13 cellular contexts compared by ENCODE assay signal in genomic region chr9:106421772-106422171, GRCh38.
A peak's percentile ranks its signal among the peaks of the same experiment; 100 is the strongest.
DNase-seq lines count a peak whose midpoint lies in the region; ATAC-seq and TF ChIP-seq lines count a peak whose summit lies in the region.
"Had no signal": no experiment of that assay in that cellular context is flagged by ENCODE, and none has a peak within 500 bp of the region (broad histone marks: within the 10 kb centered on the region; RNA-seq: fewer than 3 reads in every experiment).

No MANE protein-coding gene starts in this region.

- 88 to 98% (median 93%) methylated on average over 3 of the region's 3 CpGs for WGBS in heart left ventricle, 4 donors
- WGBS in spleen, 5 donors = 63 to 85% (median 67%) methylated on average over 3 of the region's 3 CpGs

- no peaks in the 10 kb centered on the region for H3K9me3 ChIP-seq in upper lobe of right lung
- no peaks in the 10 kb centered on the region for H3K9me3 ChIP-seq in heart left ventricle
- no peaks in the 10 kb centered on the region for H3K9me3 ChIP-seq in spleen

- H3K4me3 Mint-ChIP-seq in mesothelial cell of epicardium = no peak overlapping the region
- H3K4me3 Mint-ChIP-seq: activated naive CD8-positive, alpha-beta T cell treated with anti-CD3 and anti-CD28 coated beads, Interleukin-2, amount 10 ng/mL, durations not matched to agents 7 days and 5 days; stimulated activated naive CD8-positive, alpha-beta T cell treated with anti-CD3 and anti-CD28 coated beads, Interleukin-15, Interleukin-2, amounts not matched to agents 100 ng/mL and 50 ng/mL, for 24 hours had no signal

- ATAC-seq in GM18867 (IDR thresholded peaks at IDR 0.05; ENCODE audit: unreplicated experiment) (peak; percentile 48), HG02588 (IDR thresholded peaks at IDR 0.05; ENCODE audit: unreplicated experiment) (peak; percentile 45), HG03521 (IDR thresholded peaks at IDR 0.05; ENCODE audit: unreplicated experiment) (peak; percentile 36), upper lobe of right lung (no peak), heart left ventricle (no peak), GM18520 (IDR thresholded peaks at IDR 0.05; ENCODE audit: unreplicated experiment) (no peak)

- H3K36me3 Mint-ChIP-seq in mesothelial cell of epicardium = no peaks in the 10 kb centered on the region
- H3K36me3 Mint-ChIP-seq: activated naive CD8-positive, alpha-beta T cell treated with anti-CD3 and anti-CD28 coated beads, Interleukin-2, amount 10 ng/mL, durations not matched to agents 7 days and 5 days had no signal

- H3K27ac ChIP-seq in upper lobe of right lung (no peak overlapping the region), heart left ventricle (no peak overlapping the region), spleen (no peak overlapping the region)

- TF ChIP-seq CTCF in mesothelial cell of epicardium (IDR thresholded peaks at IDR 0.05; ENCODE audit: unreplicated experiment) = no peak
- TF ChIP-seq CTCF in upper lobe of right lung (IDR thresholded peaks at IDR 0.05) = no peak
- no peak for TF ChIP-seq CTCF in heart left ventricle (IDR thresholded peaks at IDR 0.05)
- TF ChIP-seq CTCF in spleen (IDR thresholded peaks at IDR 0.05 in 8 of 11, conservative IDR thresholded peaks at IDR 0.05 in 3 of 11) = no peak

- H3K9me3 Mint-ChIP-seq in mesothelial cell of epicardium = no peaks in the 10 kb centered on the region
- H3K9me3 Mint-ChIP-seq: activated naive CD8-positive, alpha-beta T cell treated with anti-CD3 and anti-CD28 coated beads, Interleukin-2, amount 10 ng/mL, durations not matched to agents 7 days and 5 days; stimulated activated naive CD8-positive, alpha-beta T cell treated with anti-CD3 and anti-CD28 coated beads, Interleukin-15, Interleukin-2, amounts not matched to agents 100 ng/mL and 50 ng/mL, for 24 hours had no signal

- peaks cover 31% of the 10 kb centered on the region for H3K4me1 Mint-ChIP-seq in mesothelial cell of epicardium

- intact Hi-C loops in upper lobe of right lung (cut with DNase I) (no loop called here), heart left ventricle (cut with DNase I) (no loop called here), spleen (cut with DNase I; ENCODE audit: low total_unique reads) (no loop called here)

- no peaks in the 10 kb centered on the region for H3K4me1 ChIP-seq in upper lobe of right lung
- peaks cover 0 to 6% (median 0%) of the 10 kb centered on the region in 12 donors for H3K4me1 ChIP-seq in heart left ventricle
- no peaks in the 10 kb centered on the region for H3K4me1 ChIP-seq in spleen

- H3K27me3 ChIP-seq in upper lobe of right lung (no peaks in the 10 kb centered on the region), heart left ventricle (no peaks in the 10 kb centered on the region), spleen (replicated peaks in 1 of 7) (no peaks in the 10 kb centered on the region)

- H3K27me3 Mint-ChIP-seq in mesothelial cell of epicardium (ENCODE audit: low read depth) = no peaks in the 10 kb centered on the region
- H3K27me3 Mint-ChIP-seq: activated naive CD8-positive, alpha-beta T cell treated with anti-CD3 and anti-CD28 coated beads, Interleukin-2, amount 10 ng/mL, durations not matched to agents 7 days and 5 days; stimulated activated naive CD8-positive, alpha-beta T cell treated with anti-CD3 and anti-CD28 coated beads, Interleukin-15, Interleukin-2, amounts not matched to agents 100 ng/mL and 50 ng/mL, for 24 hours had no signal

- H3K4me3 ChIP-seq in upper lobe of right lung (no peak overlapping the region), heart left ventricle (no peak overlapping the region), spleen (no peak overlapping the region)

- H3K36me3 ChIP-seq in upper lobe of right lung (no peaks in the 10 kb centered on the region), heart left ventricle (no peaks in the 10 kb centered on the region), spleen (no peaks in the 10 kb centered on the region)

- TF ChIP-seq POLR2A in heart left ventricle (IDR thresholded peaks at IDR 0.05) = no peak
- TF ChIP-seq POLR2A in spleen (IDR thresholded peaks at IDR 0.05) = no peak

- DNase-seq in mesothelial cell of epicardium (ENCODE audit: low spot score in 2 of 2, unreplicated experiment in 2 of 2) (no peak), upper lobe of right lung (no peak), heart left ventricle (no peak), spleen (no peak)
- DNase-seq: activated CD4-positive, alpha-beta T cell treated with anti-CD3 and anti-CD28 coated beads for 48 hours; activated naive CD8-positive, alpha-beta T cell treated with anti-CD3 and anti-CD28 coated beads, Interleukin-2, amount 10 ng/mL, durations not matched to agents 7 days and 5 days; effector memory CD4-positive, alpha-beta T cell; SHP77 treated with DMSO at 0.1 percent for 48 hours had no signal

- H3K27ac Mint-ChIP-seq in mesothelial cell of epicardium = peak overlapping the region; percentile 17
- H3K27ac Mint-ChIP-seq: activated naive CD8-positive, alpha-beta T cell treated with anti-CD3 and anti-CD28 coated beads, Interleukin-2, amount 10 ng/mL, durations not matched to agents 7 days and 5 days had no signal

Comparison
In these comparisons a context has a peak if more than half of its experiments do, and no peak if none do; other contexts are left out.
1. ATAC-seq: peak in GM18867 (single experiment), HG02588 (single experiment) and HG03521 (single experiment); none in upper lobe of right lung (single experiment), heart left ventricle (0 of 4) and GM18520 (single experiment).